23 cellular contexts compared by ENCODE assay signal in the genomic region with DNA sequence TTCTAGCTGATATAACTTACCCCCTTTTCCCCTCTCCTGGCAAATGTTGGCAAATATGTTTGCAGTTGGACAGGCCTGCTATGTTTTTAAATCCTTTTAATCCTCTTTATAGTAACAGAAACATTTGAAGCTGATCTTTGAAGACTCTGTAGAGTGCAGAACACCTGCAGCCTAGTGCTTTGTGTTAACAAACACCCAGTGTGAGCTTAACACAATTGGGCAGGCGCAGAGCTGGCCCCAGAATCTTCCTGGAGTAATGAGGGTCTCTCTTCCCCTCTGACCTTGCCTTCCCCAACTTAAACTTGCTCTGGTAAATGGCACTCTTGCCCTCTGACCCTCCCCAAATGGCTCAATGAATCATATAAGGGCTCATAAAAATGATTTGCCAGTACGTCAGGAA.
"Had no signal": no experiment of that assay in that cellular context is flagged by ENCODE, and none has a peak within 500 bp of the region (broad histone marks: within the 10 kb centered on the region; RNA-seq: fewer than 3 reads in every experiment).

No MANE protein-coding gene starts in this region.

- H3K27me3 ChIP-seq: dorsolateral prefrontal cortex, hepatocyte, pancreas, right lobe of liver, tibial artery, upper lobe of left lung, uterus had no signal

- DNase-seq: cortex of kidney; dorsolateral prefrontal cortex; effector CD8-positive, alpha-beta T cell; foreskin melanocyte; head of caudate nucleus; kidney; left cardiac atrium; left ventricle myocardium inferior; lower lobe of right lung; occipital lobe; pancreas; right lobe of liver; stimulated activated CD4-positive, alpha-beta T cell treated with anti-CD3 and anti-CD28 coated beads, Interleukin-4, amount 100 ng/mL, for 1 hour; stimulated activated CD8-positive, alpha-beta memory T cell treated with anti-CD3 and anti-CD28 coated beads, Interleukin-4, amount 100 ng/mL, for 48 hours; stimulated activated naive CD8-positive, alpha-beta T cell treated with anti-CD3 and anti-CD28 coated beads, Interleukin-15, Interleukin-2, amounts not matched to agents 100 U/mL and 50 U/mL, for 24 hours; tibial artery; upper lobe of left lung; uterus had no signal

- H3K9me3 Mint-ChIP-seq: memory B cell, mesothelial cell of epicardium had no signal

- H3K36me3 ChIP-seq: left ventricle myocardium inferior, lower lobe of right lung, pancreas, right lobe of liver, tibial artery, upper lobe of left lung, uterus had no signal

- H3K36me3 Mint-ChIP-seq: memory B cell; mesothelial cell of epicardium; stimulated activated effector memory CD8-positive, alpha-beta T cell treated with anti-CD3 and anti-CD28 coated beads, Interleukin-12 subunit alpha, Interleukin-12 subunit beta, amount 100 ng/mL, for 72 hours had no signal

- H2AFZ ChIP-seq: hepatocyte had no signal

- H3K27ac Mint-ChIP-seq: memory B cell; mesothelial cell of epicardium; progenitor cell of endocrine pancreas; stimulated activated effector memory CD8-positive, alpha-beta T cell treated with anti-CD3 and anti-CD28 coated beads, Interleukin-12 subunit alpha, Interleukin-12 subunit beta, amount 100 ng/mL, for 72 hours had no signal

- H3K4me3 ChIP-seq: dorsolateral prefrontal cortex, hepatocyte, left ventricle myocardium inferior, lower lobe of right lung, pancreas, right lobe of liver, tibial artery, upper lobe of left lung, uterus had no signal

- H3K4me1 Mint-ChIP-seq: mesothelial cell of epicardium; stimulated activated effector memory CD8-positive, alpha-beta T cell treated with anti-CD3 and anti-CD28 coated beads, Interleukin-12 subunit alpha, Interleukin-12 subunit beta, amount 100 ng/mL, for 72 hours had no signal

- H3K4me3 Mint-ChIP-seq: memory B cell; mesothelial cell of epicardium; stimulated activated effector memory CD8-positive, alpha-beta T cell treated with anti-CD3 and anti-CD28 coated beads, Interleukin-12 subunit alpha, Interleukin-12 subunit beta, amount 100 ng/mL, for 72 hours had no signal

- H3K4me2 ChIP-seq: hepatocyte had no signal

- H3K4me1 ChIP-seq: left ventricle myocardium inferior, lower lobe of right lung, pancreas, right lobe of liver, tibial artery, upper lobe of left lung, uterus had no signal

- H3K27ac ChIP-seq: dorsolateral prefrontal cortex, hepatocyte, left ventricle myocardium inferior, lower lobe of right lung, pancreas, right lobe of liver, tibial artery, upper lobe of left lung, uterus had no signal

- FAIRE-seq: kidney, pancreas had no signal

- ATAC-seq: left cardiac atrium; lower lobe of right lung; pancreas; right lobe of liver; stimulated activated effector memory CD8-positive, alpha-beta T cell treated with anti-CD3 and anti-CD28 coated beads, Interleukin-12 subunit alpha, Interleukin-12 subunit beta, amount 100 ng/mL, for 72 hours; stimulated activated naive CD8-positive, alpha-beta T cell treated with anti-CD3 and anti-CD28 coated beads, Interleukin-15, Interleukin-2, amounts not matched to agents 100 U/mL and 50 U/mL, for 24 hours had no signal

- H3K79me2 ChIP-seq: hepatocyte had no signal

- H3K9me3 ChIP-seq: left ventricle myocardium inferior, lower lobe of right lung, pancreas, right lobe of liver, tibial artery, upper lobe of left lung, uterus had no signal
